In genomic region chr12:40226652-40227051, GRCh38 we compare ENCODE assay signal across 8 cellular contexts. TPM values are rescaled to one million over a fixed set of nuclear protein-coding genes. Genes with fewer than 3 reads are reported as not detected.
DNase-seq lines count a peak whose midpoint lies in the region; ATAC-seq and TF ChIP-seq lines count a peak whose summit lies in the region.

No MANE protein-coding gene starts in this region.

- no peak overlapping the region for H3K9ac ChIP-seq in PC-3 (ENCODE audit: low read length)

- no TSS peak for BruUV-seq in PC-3 (replicated peaks; lab: Mats Ljungman, UMichigan)

- no peaks in the 10 kb centered on the region for H3K4me1 ChIP-seq in PC-3 (ENCODE audit: insufficient read depth, low read length)

- no peak overlapping the region for H3K4me3 ChIP-seq in PC-3 (ENCODE audit: low read length)

- POLR2A ChIA-PET in PC-3 (lab: Charles Lee; ENCODE audit: unreplicated experiment): no interaction called here

- CTCF ChIA-PET in PC-3 (lab: Charles Lee): no interaction called here

- peak; percentile 23 for ATAC-seq in GM21423 (IDR thresholded peaks at IDR 0.05; ENCODE audit: unreplicated experiment)
- peak; percentile 68 for ATAC-seq in PC-3
- ATAC-seq in HG02938 (IDR thresholded peaks at IDR 0.05; ENCODE audit: unreplicated experiment): no peak
- ATAC-seq in GM19455 (IDR thresholded peaks at IDR 0.05; ENCODE audit: unreplicated experiment): no peak
- no peak for ATAC-seq in GM21526 (IDR thresholded peaks at IDR 0.05; ENCODE audit: low FRiP score, unreplicated experiment)
- no peak for ATAC-seq in HG02623 (IDR thresholded peaks at IDR 0.05; ENCODE audit: unreplicated experiment)

- peak; percentile 57 for DNase-seq in PC-3
- DNase-seq in glomerular visceral epithelial cell (ENCODE audit: extremely low spot score): peak; percentile 71

- peaks cover 13% of the 10 kb centered on the region for H3K27me3 ChIP-seq in PC-3 (ENCODE audit: low read length)

- H3K36me3 ChIP-seq in PC-3 (ENCODE audit: low read depth, low read length): no peaks in the 10 kb centered on the region

- H3K79me2 ChIP-seq in PC-3 (ENCODE audit: low read length): no peaks in the 10 kb centered on the region

- H3K9me2 ChIP-seq in PC-3 (replicated peaks; ENCODE audit: low read length): no peaks in the 10 kb centered on the region

- H4K20me1 ChIP-seq in PC-3 (ENCODE audit: low read length): no peaks in the 10 kb centered on the region

- H3K9me3 ChIP-seq in PC-3 (ENCODE audit: low read length): no peaks in the 10 kb centered on the region

- no peak overlapping the region for H2AFZ ChIP-seq in PC-3 (ENCODE audit: low read length)

- no peaks in the 10 kb centered on the region for H3F3A ChIP-seq in PC-3 (ENCODE audit: low read length, unreplicated experiment)

- H3K4me2 ChIP-seq in PC-3 (ENCODE audit: low read length): no peak overlapping the region

- no peak overlapping the region for H3K27ac ChIP-seq in PC-3 (ENCODE audit: low read length)
- H3K27ac ChIP-seq in temporal lobe (ENCODE audit: low read depth, low read length): peak overlapping the region; percentile 7

- no peak for TF ChIP-seq CTCF in PC-3 (conservative IDR thresholded peaks at IDR 0.05; ENCODE audit: low read depth, low read length)

- intact Hi-C loops in PC-3 (cut with micrococcal nuclease): no loop called here

RNA-seq across cellular contexts. Expression of gene LRRK2, which starts 1.9 kb away (rescaled TPM):
- total RNA-seq in PC-3 (2014; rRNA removed) (0.33 TPM in 1 of 2 replicates, not detected in the other), temporal lobe (7.6 TPM)

Comparison
In these comparisons a context has a peak if more than half of its experiments do, and no peak if none do; other contexts are left out.
1. ATAC-seq: peak in GM21423 (single experiment) and PC-3 (single experiment); none in HG02938 (single experiment), GM19455 (single experiment), GM21526 (single experiment) and HG02623 (single experiment).